30 cellular contexts compared by ENCODE assay signal in the genomic region with DNA sequence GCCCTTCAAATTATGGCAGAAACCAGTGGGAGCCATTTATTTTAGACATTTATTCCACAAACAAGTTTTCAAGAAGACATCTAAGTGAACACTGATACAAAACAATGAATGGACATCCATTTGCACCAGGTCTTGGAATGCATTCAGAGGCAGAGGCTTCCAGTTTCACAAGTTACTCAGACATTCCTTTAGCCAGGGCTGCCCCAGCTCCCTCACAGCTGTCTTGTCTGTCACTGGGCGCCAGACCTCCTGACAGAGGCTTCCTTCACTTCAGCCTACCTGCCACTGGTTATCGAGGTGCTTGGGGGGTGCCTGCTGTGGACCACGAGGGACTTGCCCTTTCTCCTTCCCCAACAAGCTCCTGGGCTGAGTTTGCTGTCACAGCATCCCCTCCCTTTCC. TPM values are rescaled to one million over a fixed set of nuclear protein-coding genes. Genes with fewer than 3 reads are reported as not detected.
"Had no signal": no experiment of that assay in that cellular context is flagged by ENCODE, and none has a peak within 500 bp of the region (broad histone marks: within the 10 kb centered on the region; RNA-seq: fewer than 3 reads in every experiment).

No MANE protein-coding gene starts in this region.

- H3K4me1 ChIP-seq: adrenal gland, ascending aorta, pancreas, vagina had no signal

- ATAC-seq: activated CD8-positive, alpha-beta T cell treated with anti-CD3 and anti-CD28 coated beads for 36 hours; activated T-helper 17 cell treated with anti-CD3 and anti-CD28 coated beads, Interleukin-2, amount 50 U/mL, for 72 hours; gastroesophageal sphincter; left cardiac atrium; pancreas; right cardiac atrium had no signal

- H3K27me3 Mint-ChIP-seq: activated CD4-positive, alpha-beta T cell treated with anti-CD3 and anti-CD28 coated beads, Interleukin-2, amount 10 ng/mL, durations not matched to agents 7 days and 5 days; activated CD8-positive, alpha-beta T cell treated with anti-CD3 and anti-CD28 coated beads for 36 hours; activated naive CD8-positive, alpha-beta T cell; activated T-cell treated with anti-CD3 and anti-CD28 coated beads, Interleukin-2, amount 50 U/mL, for 24 hours; activated T-helper 17 cell treated with anti-CD3 and anti-CD28 coated beads, Interleukin-2, amount 50 U/mL, for 72 hours had no signal

- H3K9me3 ChIP-seq: adrenal gland, esophagus muscularis mucosa, pancreas, testis, vagina had no signal

- H3K4me2 ChIP-seq: smooth muscle cell had no signal

- H3K4me3 Mint-ChIP-seq: activated CD4-positive, alpha-beta T cell treated with anti-CD3 and anti-CD28 coated beads, Interleukin-2, amount 10 ng/mL, durations not matched to agents 7 days and 5 days; activated CD8-positive, alpha-beta T cell treated with anti-CD3 and anti-CD28 coated beads for 36 hours; activated naive CD8-positive, alpha-beta T cell; activated T-cell treated with anti-CD3 and anti-CD28 coated beads, Interleukin-2, amount 50 U/mL, for 24 hours; activated T-helper 17 cell treated with anti-CD3 and anti-CD28 coated beads, Interleukin-2, amount 50 U/mL, for 72 hours; nephron progenitor cell; T-helper 2 cell treated with Interferon-gamma antibody and Interleukin-4, amounts not matched to agents 5 μg/mL and 100 μg/mL, for 36 hours had no signal

- H3K4me1 Mint-ChIP-seq: activated CD4-positive, alpha-beta T cell treated with anti-CD3 and anti-CD28 coated beads, Interleukin-2, amount 10 ng/mL, durations not matched to agents 7 days and 5 days; activated T-helper 17 cell treated with anti-CD3 and anti-CD28 coated beads, Interleukin-2, amount 50 U/mL, for 72 hours; nephron progenitor cell had no signal

- H3K27ac Mint-ChIP-seq: activated CD4-positive, alpha-beta T cell treated with anti-CD3 and anti-CD28 coated beads, Interleukin-2, amount 10 ng/mL, durations not matched to agents 7 days and 5 days; activated CD8-positive, alpha-beta T cell treated with anti-CD3 and anti-CD28 coated beads for 36 hours; activated naive CD8-positive, alpha-beta T cell; activated T-cell treated with anti-CD3 and anti-CD28 coated beads, Interleukin-2, amount 50 U/mL, for 24 hours; activated T-helper 17 cell treated with anti-CD3 and anti-CD28 coated beads, Interleukin-2, amount 50 U/mL, for 72 hours; nephron progenitor cell; T-helper 2 cell treated with Interferon-gamma antibody and Interleukin-4, amounts not matched to agents 5 μg/mL and 100 μg/mL, for 36 hours had no signal

- DNase-seq: activated CD4-positive, alpha-beta T cell treated with anti-CD3 and anti-CD28 coated beads, Interleukin-2, amount 10 ng/mL, durations not matched to agents 7 days and 5 days; activated CD4-positive, CD25-positive, alpha-beta regulatory T cell treated with anti-CD3 and anti-CD28 coated beads, Interleukin-2, amount 50 U/mL, for 72 hours; activated CD8-positive, alpha-beta T cell treated with anti-CD3 and anti-CD28 coated beads for 36 hours; activated T-cell treated with anti-CD3 and anti-CD28 coated beads, Interleukin-2, amount 50 U/mL, for 24 hours; adrenal gland; brain microvascular endothelial cell; central memory CD4-positive, alpha-beta T cell; head of caudate nucleus; hypothalamus; left cardiac atrium; nephron progenitor cell; pancreas; right cardiac atrium; stimulated activated CD4-positive, alpha-beta T cell treated with anti-CD3 and anti-CD28 coated beads, Interleukin-15, amount 100 ng/mL, for 24 hours; stimulated activated CD8-positive, alpha-beta memory T cell treated with anti-CD3 and anti-CD28 coated beads, Interleukin-4, amount 100 ng/mL, for 48 hours; stimulated activated naive CD4-positive, alpha-beta T cell; testis; trophoblast cell had no signal

- H3K27me3 ChIP-seq: adrenal gland, ascending aorta, brain microvascular endothelial cell, esophagus muscularis mucosa, gastroesophageal sphincter, pancreas, testis, vagina had no signal

- H3K27ac ChIP-seq: adrenal gland, ascending aorta, brain microvascular endothelial cell, esophagus muscularis mucosa, gastroesophageal sphincter, pancreas, vagina, VCaP had no signal

- H3K36me3 ChIP-seq: brain microvascular endothelial cell had no signal

- H3K4me3 ChIP-seq: adrenal gland, ascending aorta, esophagus muscularis mucosa, gastroesophageal sphincter, pancreas, smooth muscle cell, testis, vagina had no signal

- H3K9me3 Mint-ChIP-seq: activated CD4-positive, alpha-beta T cell treated with anti-CD3 and anti-CD28 coated beads, Interleukin-2, amount 10 ng/mL, durations not matched to agents 7 days and 5 days; activated CD8-positive, alpha-beta T cell treated with anti-CD3 and anti-CD28 coated beads for 36 hours; activated T-cell treated with anti-CD3 and anti-CD28 coated beads, Interleukin-2, amount 50 U/mL, for 24 hours; activated T-helper 17 cell treated with anti-CD3 and anti-CD28 coated beads, Interleukin-2, amount 50 U/mL, for 72 hours; nephron progenitor cell; T-helper 2 cell treated with Interferon-gamma antibody and Interleukin-4, amounts not matched to agents 5 μg/mL and 100 μg/mL, for 36 hours had no signal

RNA-seq across cellular contexts. Expression of a gene that starts 19.2 kb away (rescaled TPM):
- total RNA-seq: activated CD4-positive, alpha-beta T cell treated with anti-CD3 and anti-CD28 coated beads, Interleukin-2, amount 10 ng/mL, durations not matched to agents 7 days and 5 days; activated CD8-positive, alpha-beta T cell treated with anti-CD3 and anti-CD28 coated beads for 36 hours; activated T-helper 17 cell treated with anti-CD3 and anti-CD28 coated beads, Interleukin-2, amount 50 U/mL, for 72 hours; ascending aorta; dermis microvascular lymphatic vessel endothelial cell; gastroesophageal sphincter; left cardiac atrium; pulmonary artery endothelial cell; right cardiac atrium; smooth muscle cell; vagina had no signal
- polyA plus RNA-seq: liver, right cardiac atrium, smooth muscle cell had no signal
